14 cellular contexts compared by ENCODE assay signal in genomic region chr7:2079332-2080068, GRCh38.
DNase-seq lines count a peak whose midpoint lies in the region; ATAC-seq and TF ChIP-seq lines count a peak whose summit lies in the region.
"Had no signal": no experiment of that assay in that cellular context is flagged by ENCODE, and none has a peak within 500 bp of the region (broad histone marks: within the 10 kb centered on the region; RNA-seq: fewer than 3 reads in every experiment).

No MANE protein-coding gene starts in this region.

- no peak for ATAC-seq in GM19328 (IDR thresholded peaks at IDR 0.05; ENCODE audit: unreplicated experiment)
- ATAC-seq: activated T-helper 17 cell treated with anti-CD3 and anti-CD28 coated beads, Interleukin-2, amount 50 U/mL, for 72 hours had no signal

- no peaks in the 10 kb centered on the region for H3K9me3 ChIP-seq in colonic mucosa
- H3K9me3 ChIP-seq: Peyer's patch had no signal

- H3K27me3 ChIP-seq in colonic mucosa: no peaks in the 10 kb centered on the region
- H3K27me3 ChIP-seq: Peyer's patch had no signal

- CTCF ChIA-PET in activated naive CD4-positive, alpha-beta T cell treated with anti-CD3 and anti-CD28 coated beads for 36 hours (lab: Charles Lee): no interaction called here
- CTCF ChIA-PET in Calu3 (lab: Charles Lee): no interaction called here

- BruUV-seq in Calu3 (replicated peaks; lab: Mats Ljungman, UMichigan): no TSS peak

- DNase-seq in activated naive CD4-positive, alpha-beta T cell treated with anti-CD3 and anti-CD28 coated beads for 36 hours: no peak
- DNase-seq in activated naive CD4-positive, alpha-beta T cell treated with Interleukin-2 at 50 U/mL for 16 hours: no peak
- DNase-seq in NOMO-1 treated with dmso at 0.1 percent for 144 hours (lab: John Stamatoyannopoulos, UW; ENCODE audit: unreplicated experiment): peak; percentile 89
- DNase-seq in colonic mucosa: peak; percentile 52
- no peak for DNase-seq in activated gamma-delta T cell (lab: John Stamatoyannopoulos, UW)
- DNase-seq in Calu3: no peak
- DNase-seq in mesenteric fat pad (ENCODE audit: low spot score): no peak
- DNase-seq: DMS79 treated with DMSO at 0.1 percent for 48 hours; effector CD8-positive, alpha-beta T cell; Peyer's patch; T-helper 2 cell had no signal

- H3K4me1 ChIP-seq in colonic mucosa: no peaks in the 10 kb centered on the region
- H3K4me1 ChIP-seq: Peyer's patch had no signal

- peak overlapping the region; percentile 18 for H3K27ac Mint-ChIP-seq in activated naive CD4-positive, alpha-beta T cell treated with anti-CD3 and anti-CD28 coated beads for 36 hours
- H3K27ac Mint-ChIP-seq in Calu3 (ENCODE audit: unreplicated experiment): no peak overlapping the region
- H3K27ac Mint-ChIP-seq: activated T-helper 17 cell treated with anti-CD3 and anti-CD28 coated beads, Interleukin-2, amount 50 U/mL, for 72 hours had no signal

- H3K27ac ChIP-seq in colonic mucosa: no peak overlapping the region
- H3K27ac ChIP-seq: Peyer's patch had no signal

- intact Hi-C loops in activated naive CD4-positive, alpha-beta T cell treated with anti-CD3 and anti-CD28 coated beads for 36 hours (cut with micrococcal nuclease): no loop called here
- intact Hi-C loops in colonic mucosa (cut with DNase I) (no loop called here), Calu3 (cut with micrococcal nuclease; ENCODE audit: unreplicated experiment) (no loop called here)

- no peak for TF ChIP-seq CTCF in colonic mucosa (IDR thresholded peaks at IDR 0.05)
- no peak for TF ChIP-seq CTCF in Calu3 (IDR thresholded peaks at IDR 0.05; ENCODE audit: unreplicated experiment)

- no peak overlapping the region for H3K4me3 ChIP-seq in colonic mucosa
- H3K4me3 ChIP-seq: lung, Peyer's patch had no signal

- peaks cover 12% of the 10 kb centered on the region for H3K4me1 Mint-ChIP-seq in activated naive CD4-positive, alpha-beta T cell treated with anti-CD3 and anti-CD28 coated beads for 36 hours (ENCODE audit: low read depth)
- H3K4me1 Mint-ChIP-seq in Calu3 (ENCODE audit: low read depth, unreplicated experiment): no peaks in the 10 kb centered on the region
- H3K4me1 Mint-ChIP-seq: activated T-helper 17 cell treated with anti-CD3 and anti-CD28 coated beads, Interleukin-2, amount 50 U/mL, for 72 hours had no signal

- no peak overlapping the region for H3K9ac ChIP-seq in colonic mucosa (ENCODE audit: low read depth in 2 of 2, low read length in 2 of 2)

- no peaks in the 10 kb centered on the region for H3K27me3 Mint-ChIP-seq in activated naive CD4-positive, alpha-beta T cell treated with anti-CD3 and anti-CD28 coated beads for 36 hours (ENCODE audit: low read depth)
- no peaks in the 10 kb centered on the region for H3K27me3 Mint-ChIP-seq in Calu3 (ENCODE audit: unreplicated experiment)
- H3K27me3 Mint-ChIP-seq: activated T-helper 17 cell treated with anti-CD3 and anti-CD28 coated beads, Interleukin-2, amount 50 U/mL, for 72 hours had no signal

- H3K4me3 Mint-ChIP-seq in activated naive CD4-positive, alpha-beta T cell treated with anti-CD3 and anti-CD28 coated beads for 36 hours: no peak overlapping the region
- H3K4me3 Mint-ChIP-seq in Calu3 (ENCODE audit: low read depth, unreplicated experiment): no peak overlapping the region
- H3K4me3 Mint-ChIP-seq: activated T-helper 17 cell treated with anti-CD3 and anti-CD28 coated beads, Interleukin-2, amount 50 U/mL, for 72 hours had no signal

- H3K9me3 Mint-ChIP-seq in activated naive CD4-positive, alpha-beta T cell treated with anti-CD3 and anti-CD28 coated beads for 36 hours: no peaks in the 10 kb centered on the region
- H3K9me3 Mint-ChIP-seq in Calu3 (ENCODE audit: low read depth, unreplicated experiment): no peaks in the 10 kb centered on the region
- H3K9me3 Mint-ChIP-seq: activated T-helper 17 cell treated with anti-CD3 and anti-CD28 coated beads, Interleukin-2, amount 50 U/mL, for 72 hours had no signal

- no peaks in the 10 kb centered on the region for H3K36me3 ChIP-seq in colonic mucosa
- H3K36me3 ChIP-seq: Peyer's patch had no signal

- no peaks in the 10 kb centered on the region for H3K36me3 Mint-ChIP-seq in activated naive CD4-positive, alpha-beta T cell treated with anti-CD3 and anti-CD28 coated beads for 36 hours (ENCODE audit: low read depth)
- no peaks in the 10 kb centered on the region for H3K36me3 Mint-ChIP-seq in Calu3 (ENCODE audit: insufficient read depth, unreplicated experiment)

Comparison
In these comparisons a context has a peak if more than half of its experiments do, and no peak if none do; other contexts are left out.
1. DNase-seq: peak in NOMO-1 treated with dmso at 0.1 percent for 144 hours (single experiment) and colonic mucosa (single experiment); none in activated naive CD4-positive, alpha-beta T cell treated with anti-CD3 and anti-CD28 coated beads for 36 hours (single experiment), activated naive CD4-positive, alpha-beta T cell treated with Interleukin-2 at 50 U/mL for 16 hours (single experiment), activated gamma-delta T cell (single experiment), Calu3 (single experiment) and mesenteric fat pad (single experiment).